ENCODE assay signal across 8 cellular contexts in the genomic region with DNA sequence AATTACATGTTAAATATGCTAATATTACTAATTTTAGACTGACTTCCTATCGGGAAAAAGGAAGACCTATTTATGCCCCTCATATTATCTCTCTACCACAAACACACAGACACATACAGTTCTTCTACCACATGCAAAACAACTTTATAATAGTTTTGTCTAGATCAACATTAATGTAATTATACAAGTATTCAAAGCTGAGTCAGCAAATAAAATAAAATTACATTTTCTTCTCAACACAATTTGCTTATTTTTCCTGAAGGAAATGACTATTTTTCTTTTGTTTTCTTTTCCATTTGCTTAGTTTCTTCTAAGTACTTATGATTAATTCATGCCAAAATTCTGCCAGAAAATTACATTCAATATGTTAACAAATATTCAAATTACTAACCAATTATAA.
"Had no signal": no experiment of that assay in that cellular context is flagged by ENCODE, and none has a peak within 500 bp of the region (broad histone marks: within the 10 kb centered on the region; RNA-seq: fewer than 3 reads in every experiment).

No MANE protein-coding gene starts in this region.

- H3K4me2 ChIP-seq: KMS-11 had no signal

- H3K27ac ChIP-seq: GM23248, KMS-11 had no signal

- H3K4me3 ChIP-seq: GM23248 had no signal

- H3K9ac ChIP-seq: GM23248, KMS-11 had no signal

- DNase-seq: GM23248, GOT3, H9, HCEC 1CT, KBM-7 had no signal

- FAIRE-seq: H54, HTR-8/SVneo had no signal

- H2AFZ ChIP-seq: GM23248 had no signal
